3 cellular contexts compared by ENCODE assay signal in genomic region chr4:122968227-122968812, GRCh38.
TF ChIP-seq lines count a peak whose summit lies in the region.

No MANE protein-coding gene starts in this region.

TF ChIP-seq in SK-N-SH, 30 proteins besides CTCF, POLR2A, EP300 and RAD21 (continued from another document):
- TF ChIP-seq TAF1 (IDR thresholded peaks at IDR 0.05; ENCODE audit: borderline replicate concordance, low read depth, low read length) (no peak), SIN3A (IDR thresholded peaks at IDR 0.05; ENCODE audit: borderline replicate concordance, low read depth, low read length) (no peak)
- TF ChIP-seq, protein P1, sequence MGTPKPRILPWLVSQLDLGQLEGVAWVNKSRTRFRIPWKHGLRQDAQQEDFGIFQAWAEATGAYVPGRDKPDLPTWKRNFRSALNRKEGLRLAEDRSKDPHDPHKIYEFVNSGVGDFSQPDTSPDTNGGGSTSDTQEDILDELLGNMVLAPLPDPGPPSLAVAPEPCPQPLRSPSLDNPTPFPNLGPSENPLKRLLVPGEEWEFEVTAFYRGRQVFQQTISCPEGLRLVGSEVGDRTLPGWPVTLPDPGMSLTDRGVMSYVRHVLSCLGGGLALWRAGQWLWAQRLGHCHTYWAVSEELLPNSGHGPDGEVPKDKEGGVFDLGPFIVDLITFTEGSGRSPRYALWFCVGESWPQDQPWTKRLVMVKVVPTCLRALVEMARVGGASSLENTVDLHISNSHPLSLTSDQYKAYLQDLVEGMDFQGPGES (IDR thresholded peaks at IDR 0.05; ENCODE audit: low read depth, low read length), result no peak

TF ChIP-seq in SK-N-SH treated with all-trans-retinoic acid at 6 μM for 48 hours, 23 proteins besides CTCF, POLR2A, EP300 and RAD21 (continued from another document):
- TF ChIP-seq BACH2 (CRISPR knock-in tag; IDR thresholded peaks at IDR 0.05; ENCODE audit: borderline replicate concordance) (no peak), ZNF70 (CRISPR knock-in tag; IDR thresholded peaks at IDR 0.05) (no peak)

TF ChIP-seq in Ishikawa, 13 proteins besides CTCF, POLR2A, EP300 and RAD21:
- TF ChIP-seq USF1 (IDR thresholded peaks at IDR 0.05), result no peak
- TF ChIP-seq, protein P2, sequence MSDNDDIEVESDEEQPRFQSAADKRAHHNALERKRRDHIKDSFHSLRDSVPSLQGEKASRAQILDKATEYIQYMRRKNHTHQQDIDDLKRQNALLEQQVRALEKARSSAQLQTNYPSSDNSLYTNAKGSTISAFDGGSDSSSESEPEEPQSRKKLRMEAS (IDR thresholded peaks at IDR 0.05), result no peak
- no peak for TF ChIP-seq TAF1 (IDR thresholded peaks at IDR 0.05; ENCODE audit: low read depth)
- no peak for TF ChIP-seq YY1 (IDR thresholded peaks at IDR 0.05; ENCODE audit: low read depth)
- TF ChIP-seq TCF12 (IDR thresholded peaks at IDR 0.05; ENCODE audit: low read depth), result peak; percentile 57; the same call in 1 of the 2 replicates
- TF ChIP-seq ZBTB7A (IDR thresholded peaks at IDR 0.05; ENCODE audit: low read depth), result no peak
- peak; percentile 83 for TF ChIP-seq TEAD4 (IDR thresholded peaks at IDR 0.05)
- TF ChIP-seq FOXM1 (IDR thresholded peaks at IDR 0.05; ENCODE audit: borderline replicate concordance, low read depth), result peak; percentile 51; the same call in 1 of the 2 replicates
- TF ChIP-seq EGR1 (IDR thresholded peaks at IDR 0.05), result no peak
- peak; percentile 43; the same call in 1 of the 2 replicates for TF ChIP-seq NFIC (IDR thresholded peaks at IDR 0.05)
